In genomic region chr22:38317237-38317994, GRCh38 we compare ENCODE assay signal across 8 cellular contexts. TPM values are rescaled to one million over a fixed set of nuclear protein-coding genes. Genes with fewer than 3 reads are reported as not detected.
DNase-seq lines count a peak whose midpoint lies in the region; ATAC-seq, FAIRE-seq and TF ChIP-seq lines count a peak whose summit lies in the region.

TSS of gene CSNK1E (minus strand) at chr22:38317433. CDS start at chr22:38314157, 3,276 bp downstream.

- CTCF ChIA-PET in activated naive CD4-positive, alpha-beta T cell treated with anti-CD3 and anti-CD28 coated beads for 36 hours (lab: Charles Lee) = interaction anchor here (0.6 to 1.1 kb wide), 3 partner anchors 15 to 134 kb away, joined by 3 read pairs; no protein-coding TSS in a partner anchor

- H3K79me2 ChIP-seq in neural progenitor cell (ENCODE audit: low read depth) = peaks cover 46% of the 10 kb centered on the region

- ATAC-seq in HG03108 (IDR thresholded peaks at IDR 0.05; ENCODE audit: unreplicated experiment) (peak; percentile 35), HG03565 (IDR thresholded peaks at IDR 0.05; ENCODE audit: unreplicated experiment) (no peak)

- H3K36me3 ChIP-seq in ES-I3 (ENCODE audit: insufficient read depth, low read length) = peaks cover 14% of the 10 kb centered on the region
- H3K36me3 ChIP-seq in neural progenitor cell = no peaks in the 10 kb centered on the region

- no peaks in the 10 kb centered on the region for H3K27me3 ChIP-seq in neural progenitor cell

- H3K27ac Mint-ChIP-seq in activated naive CD4-positive, alpha-beta T cell treated with anti-CD3 and anti-CD28 coated beads for 36 hours = peak within 1 kb of the TSS; percentile 86
- H3K27ac Mint-ChIP-seq in neural progenitor cell = peak within 1 kb of the TSS; percentile 100

- H3K4me3 Mint-ChIP-seq in activated naive CD4-positive, alpha-beta T cell treated with anti-CD3 and anti-CD28 coated beads for 36 hours = peak within 1 kb of the TSS; percentile 90
- peak within 1 kb of the TSS; percentile 98 for H3K4me3 Mint-ChIP-seq in neural progenitor cell

- H3K4me1 Mint-ChIP-seq in activated naive CD4-positive, alpha-beta T cell treated with anti-CD3 and anti-CD28 coated beads for 36 hours (ENCODE audit: low read depth) = peaks cover 40% of the 10 kb centered on the region
- peaks cover 48% of the 10 kb centered on the region for H3K4me1 Mint-ChIP-seq in neural progenitor cell

- H3K4me1 ChIP-seq in ES-I3 (ENCODE audit: insufficient read depth, low read length) (peaks cover 51% of the 10 kb centered on the region), neural progenitor cell (peaks cover 43% of the 10 kb centered on the region)

- peak within 1 kb of the TSS; percentile 99 for H3K4me3 ChIP-seq in neural progenitor cell

- H3K27ac ChIP-seq in neural progenitor cell = peak within 1 kb of the TSS; percentile 99

- peak within 1 kb of the TSS; percentile 97 for H2AFZ ChIP-seq in neural progenitor cell (replicated peaks)

- no peak for FAIRE-seq in frontal cortex (lab: Jason Lieb, UNC)

- H3K36me3 Mint-ChIP-seq in activated naive CD4-positive, alpha-beta T cell treated with anti-CD3 and anti-CD28 coated beads for 36 hours (ENCODE audit: low read depth) = peaks cover 6% of the 10 kb centered on the region
- peaks cover 8% of the 10 kb centered on the region for H3K36me3 Mint-ChIP-seq in neural progenitor cell

- DNase-seq in SHP77 treated with DMSO at 0.1 percent for 48 hours (lab: John Stamatoyannopoulos, UW) = peak; percentile 11
- peak; percentile 73 for DNase-seq in activated naive CD4-positive, alpha-beta T cell treated with anti-CD3 and anti-CD28 coated beads for 36 hours
- peak; percentile 93 to 95 for DNase-seq in frontal cortex (ENCODE audit: low spot score in 2 of 2)
- peak; percentile 92 for DNase-seq in neural progenitor cell (ENCODE audit: low spot score)

- intact Hi-C loops in activated naive CD4-positive, alpha-beta T cell treated with anti-CD3 and anti-CD28 coated beads for 36 hours (cut with micrococcal nuclease) = loop anchor here (1.0 to 2.0 kb wide), 3 partner anchors 44 to 253 kb away; partner anchors contain the start of genes DMC1 and TMEM184B

- H3K9me3 Mint-ChIP-seq in activated naive CD4-positive, alpha-beta T cell treated with anti-CD3 and anti-CD28 coated beads for 36 hours = no peaks in the 10 kb centered on the region
- no peaks in the 10 kb centered on the region for H3K9me3 Mint-ChIP-seq in neural progenitor cell

- no peaks in the 10 kb centered on the region for H3K27me3 Mint-ChIP-seq in activated naive CD4-positive, alpha-beta T cell treated with anti-CD3 and anti-CD28 coated beads for 36 hours (ENCODE audit: low read depth)
- H3K27me3 Mint-ChIP-seq in neural progenitor cell (ENCODE audit: insufficient read depth, low read depth) = peaks cover 8% of the 10 kb centered on the region

- peaks cover 54% of the 10 kb centered on the region for H3F3A ChIP-seq in neural progenitor cell (ENCODE audit: low read depth)

- H3K9ac ChIP-seq in ES-I3 (ENCODE audit: low read depth, low read length) (peak within 1 kb of the TSS; percentile 100), neural progenitor cell (peak within 1 kb of the TSS; percentile 100)

- peak within 1 kb of the TSS; percentile 86 for H3K4me2 ChIP-seq in neural progenitor cell

- H4K20me1 ChIP-seq in neural progenitor cell (ENCODE audit: low read depth) = peaks cover 42% of the 10 kb centered on the region

- TF ChIP-seq CTCF in neural progenitor cell (IDR thresholded peaks at IDR 0.05) (no peak), subcutaneous adipose tissue (IDR thresholded peaks at IDR 0.05; ENCODE audit: low read depth) (no peak)

- H3K9me3 ChIP-seq in ES-I3 (ENCODE audit: control insufficient read depth, insufficient read depth, low read length) = no peaks in the 10 kb centered on the region
- H3K9me3 ChIP-seq in neural progenitor cell (ENCODE audit: low read depth) = no peaks in the 10 kb centered on the region

RNA-seq across cellular contexts. Expression of gene CSNK1E, which starts in this region (rescaled TPM):
- total RNA-seq in activated naive CD4-positive, alpha-beta T cell treated with anti-CD3 and anti-CD28 coated beads for 36 hours = 100 to 1,000 TPM; 105 to 108 TPM
- 197 TPM for total RNA-seq in frontal cortex
- total RNA-seq in neural progenitor cell (ENCODE audit: low replicate concordance) = 106 and 205 TPM in 2 replicates
- 100 to 1,000 TPM in 1 of 4 donors, 10 to 100 TPM in 3; 59.7 to 156 (median 90.5) TPM for total RNA-seq in subcutaneous adipose tissue

Comparison
In these comparisons a context has a peak if more than half of its experiments do, and no peak if none do; other contexts are left out.
1. DNase-seq: peak in every context shown above with its lines; median percentile 94 in frontal cortex; 92 in neural progenitor cell; 73 in activated naive CD4-positive, alpha-beta T cell treated with anti-CD3 and anti-CD28 coated beads for 36 hours; 11 in SHP77 treated with DMSO at 0.1 percent for 48 hours.